Comparison of ENCODE assay signal across 19 cellular contexts in genomic region chr12:57800965-57801364, GRCh38. TPM values are rescaled to one million over a fixed set of nuclear protein-coding genes. Genes with fewer than 3 reads are reported as not detected.
DNase-seq lines count a peak whose midpoint lies in the region; ATAC-seq and TF ChIP-seq lines count a peak whose summit lies in the region.
"Had no signal": no experiment of that assay in that cellular context is flagged by ENCODE, and none has a peak within 500 bp of the region (broad histone marks: within the 10 kb centered on the region; RNA-seq: fewer than 3 reads in every experiment).

No MANE protein-coding gene starts in this region.

- no peak overlapping the region for H3K4me3 Mint-ChIP-seq in activated T-cell treated with anti-CD3 and anti-CD28 coated beads, Interleukin-2, amount 50 U/mL, for 24 hours
- no peak overlapping the region for H3K4me3 Mint-ChIP-seq in stimulated activated naive CD8-positive, alpha-beta T cell treated with anti-CD3 and anti-CD28 coated beads, Interleukin-15, Interleukin-2, amounts not matched to agents 100 ng/mL and 50 ng/mL, for 24 hours
- no peak overlapping the region for H3K4me3 Mint-ChIP-seq in stimulated activated naive CD8-positive, alpha-beta T cell treated with anti-CD3 and anti-CD28 coated beads, Interleukin-15, amount 100 ng/mL, for 72 hours
- H3K4me3 Mint-ChIP-seq in chondrocyte (ENCODE audit: unreplicated experiment): no peak overlapping the region
- H3K4me3 Mint-ChIP-seq: CD4-positive, CD25-positive, alpha-beta regulatory T cell; CD8-positive, alpha-beta memory T cell had no signal

- DNase-seq in activated T-cell treated with anti-CD3 and anti-CD28 coated beads, Interleukin-2, amount 50 U/mL, for 24 hours: no peak
- DNase-seq in activated T-cell treated with anti-CD3 and anti-CD28 coated beads for 4 hours: no peak
- no peak for DNase-seq in stimulated activated naive CD8-positive, alpha-beta T cell treated with anti-CD3 and anti-CD28 coated beads, Interleukin-15, amount 100 ng/mL, for 72 hours
- DNase-seq in chondrocyte (ENCODE audit: low spot score): no peak
- no peak for DNase-seq in stimulated activated CD8-positive, alpha-beta memory T cell treated with anti-CD3 and anti-CD28 coated beads, Interleukin-4, amount 100 ng/mL, for 48 hours
- DNase-seq in SKM-1 (lab: John Stamatoyannopoulos, UW; ENCODE audit: unreplicated experiment): no peak
- DNase-seq: ACHN; BE2C; C1 segment of cervical spinal cord; CD4-positive, CD25-positive, alpha-beta regulatory T cell; CD8-positive, alpha-beta memory T cell; COR-L47; DMS 273 treated with DMSO at 0.1 percent for 48 hours; DMS53; DND-41; EL had no signal

- ATAC-seq in stimulated activated naive CD8-positive, alpha-beta T cell treated with anti-CD3 and anti-CD28 coated beads, Interleukin-15, amount 100 ng/mL, for 72 hours: no peak
- ATAC-seq: GM12878, HepG2 had no signal

- no peaks in the 10 kb centered on the region for H3K27me3 Mint-ChIP-seq in activated T-cell treated with anti-CD3 and anti-CD28 coated beads, Interleukin-2, amount 50 U/mL, for 24 hours
- H3K27me3 Mint-ChIP-seq in stimulated activated naive CD8-positive, alpha-beta T cell treated with anti-CD3 and anti-CD28 coated beads, Interleukin-15, Interleukin-2, amounts not matched to agents 100 ng/mL and 50 ng/mL, for 24 hours: no peaks in the 10 kb centered on the region
- no peaks in the 10 kb centered on the region for H3K27me3 Mint-ChIP-seq in stimulated activated naive CD8-positive, alpha-beta T cell treated with anti-CD3 and anti-CD28 coated beads, Interleukin-15, amount 100 ng/mL, for 72 hours
- no peaks in the 10 kb centered on the region for H3K27me3 Mint-ChIP-seq in chondrocyte (ENCODE audit: low read depth)
- H3K27me3 Mint-ChIP-seq: CD4-positive, CD25-positive, alpha-beta regulatory T cell; CD8-positive, alpha-beta memory T cell had no signal

- H3K4me1 Mint-ChIP-seq in activated T-cell treated with anti-CD3 and anti-CD28 coated beads, Interleukin-2, amount 50 U/mL, for 24 hours (ENCODE audit: low read depth): peaks cover 7% of the 10 kb centered on the region
- no peaks in the 10 kb centered on the region for H3K4me1 Mint-ChIP-seq in stimulated activated naive CD8-positive, alpha-beta T cell treated with anti-CD3 and anti-CD28 coated beads, Interleukin-15, Interleukin-2, amounts not matched to agents 100 ng/mL and 50 ng/mL, for 24 hours (ENCODE audit: low read depth)
- H3K4me1 Mint-ChIP-seq in stimulated activated naive CD8-positive, alpha-beta T cell treated with anti-CD3 and anti-CD28 coated beads, Interleukin-15, amount 100 ng/mL, for 72 hours: peaks cover 7% of the 10 kb centered on the region
- peaks cover 5% of the 10 kb centered on the region for H3K4me1 Mint-ChIP-seq in chondrocyte (ENCODE audit: low read depth)

- no peak for TF ChIP-seq CTCF in chondrocyte (IDR thresholded peaks at IDR 0.05)

- H3K27ac Mint-ChIP-seq in activated T-cell treated with anti-CD3 and anti-CD28 coated beads, Interleukin-2, amount 50 U/mL, for 24 hours: peak overlapping the region; percentile 34
- peak overlapping the region; percentile 16 for H3K27ac Mint-ChIP-seq in stimulated activated naive CD8-positive, alpha-beta T cell treated with anti-CD3 and anti-CD28 coated beads, Interleukin-15, Interleukin-2, amounts not matched to agents 100 ng/mL and 50 ng/mL, for 24 hours
- no peak overlapping the region for H3K27ac Mint-ChIP-seq in stimulated activated naive CD8-positive, alpha-beta T cell treated with anti-CD3 and anti-CD28 coated beads, Interleukin-15, amount 100 ng/mL, for 72 hours
- H3K27ac Mint-ChIP-seq in chondrocyte (ENCODE audit: unreplicated experiment): peak overlapping the region; percentile 42

- H3K36me3 Mint-ChIP-seq in activated T-cell treated with anti-CD3 and anti-CD28 coated beads, Interleukin-2, amount 50 U/mL, for 24 hours (ENCODE audit: low read depth): peaks cover 73% of the 10 kb centered on the region
- H3K36me3 Mint-ChIP-seq in stimulated activated naive CD8-positive, alpha-beta T cell treated with anti-CD3 and anti-CD28 coated beads, Interleukin-15, Interleukin-2, amounts not matched to agents 100 ng/mL and 50 ng/mL, for 24 hours (ENCODE audit: low read depth): peaks cover 36% of the 10 kb centered on the region
- H3K36me3 Mint-ChIP-seq in chondrocyte (ENCODE audit: low read depth): peaks cover 34% of the 10 kb centered on the region

- no peaks in the 10 kb centered on the region for H3K9me3 Mint-ChIP-seq in activated T-cell treated with anti-CD3 and anti-CD28 coated beads, Interleukin-2, amount 50 U/mL, for 24 hours
- H3K9me3 Mint-ChIP-seq in stimulated activated naive CD8-positive, alpha-beta T cell treated with anti-CD3 and anti-CD28 coated beads, Interleukin-15, Interleukin-2, amounts not matched to agents 100 ng/mL and 50 ng/mL, for 24 hours: no peaks in the 10 kb centered on the region
- H3K9me3 Mint-ChIP-seq in stimulated activated naive CD8-positive, alpha-beta T cell treated with anti-CD3 and anti-CD28 coated beads, Interleukin-15, amount 100 ng/mL, for 72 hours: no peaks in the 10 kb centered on the region
- H3K9me3 Mint-ChIP-seq in chondrocyte (ENCODE audit: low read depth): no peaks in the 10 kb centered on the region
- H3K9me3 Mint-ChIP-seq: CD4-positive, CD25-positive, alpha-beta regulatory T cell; CD8-positive, alpha-beta memory T cell had no signal

RNA-seq across cellular contexts. Expression of gene AVIL, which starts 17.6 kb away (rescaled TPM):
- 4.8 to 6.0 TPM (median 5.6 TPM) in 3 replicates for total RNA-seq in chondrocyte

RNA-seq across cellular contexts. Expression of gene TSFM, which starts 18.4 kb away (rescaled TPM):
- 17.8 to 21.3 TPM (median 19.9 TPM) in 3 replicates for total RNA-seq in chondrocyte

RNA-seq across cellular contexts. Expression of gene EEF1AKMT3, which starts 28.6 kb away (rescaled TPM):
- 13.0 to 14.8 TPM (median 13.6 TPM) in 3 replicates for total RNA-seq in chondrocyte

RNA-seq across cellular contexts. Expression of gene METTL1, which starts 29.1 kb away (rescaled TPM):
- total RNA-seq in chondrocyte: 25.2 to 33.6 TPM (median 26.8 TPM) in 3 replicates

RNA-seq across cellular contexts. Expression of gene CYP27B1, which starts 34.1 kb away (rescaled TPM):
- 2.1 to 3.2 TPM (median 2.3 TPM) in 3 replicates for total RNA-seq in chondrocyte
- total RNA-seq: CD4-positive, CD25-positive, alpha-beta regulatory T cell had no signal

Comparison
In these comparisons a context has a peak if more than half of its experiments do, and no peak if none do; other contexts are left out.
1. H3K27ac Mint-ChIP-seq: peak in activated T-cell treated with anti-CD3 and anti-CD28 coated beads, Interleukin-2, amount 50 U/mL, for 24 hours (single experiment), stimulated activated naive CD8-positive, alpha-beta T cell treated with anti-CD3 and anti-CD28 coated beads, Interleukin-15, Interleukin-2, amounts not matched to agents 100 ng/mL and 50 ng/mL, for 24 hours (single experiment) and chondrocyte (single experiment); none in stimulated activated naive CD8-positive, alpha-beta T cell treated with anti-CD3 and anti-CD28 coated beads, Interleukin-15, amount 100 ng/mL, for 72 hours (0 of 2).